In the genomic region with DNA sequence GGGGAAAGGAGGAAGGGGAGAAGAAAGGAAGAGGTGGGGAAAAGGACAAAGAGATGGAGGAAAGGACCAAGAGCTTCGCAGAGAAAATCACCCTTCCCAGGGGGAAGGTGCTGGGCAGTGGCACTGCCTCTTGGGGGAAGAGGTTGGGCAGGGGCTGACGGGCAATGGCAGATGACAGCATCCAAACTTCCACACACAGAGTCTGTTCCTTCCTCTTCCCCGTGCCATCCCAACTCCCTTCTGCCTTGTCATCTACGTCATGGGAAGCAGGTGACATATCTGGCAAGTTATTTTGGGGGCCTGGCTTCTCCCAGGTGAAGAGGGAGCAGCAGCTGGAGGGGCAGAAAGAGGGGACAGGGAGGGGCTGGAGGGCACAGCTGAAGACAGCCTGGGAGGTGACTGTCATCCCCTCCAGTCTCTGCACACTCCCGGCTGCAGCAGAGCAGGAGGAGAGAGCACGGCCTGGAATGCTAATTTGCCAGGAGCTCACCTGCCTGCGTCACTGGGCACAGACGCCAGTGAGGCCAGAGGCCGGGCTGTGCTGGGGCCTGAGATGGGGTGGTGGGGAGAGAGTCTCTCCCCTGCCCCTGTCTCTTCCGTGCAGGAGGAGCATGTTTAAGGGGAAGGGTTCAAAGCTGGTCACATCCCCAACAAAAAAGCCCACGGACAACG, we compare ENCODE assay signal across 16 cellular contexts. TPM values are rescaled to one million over a fixed set of nuclear protein-coding genes. Genes with fewer than 3 reads are reported as not detected.
DNase-seq lines count a peak whose midpoint lies in the region; ATAC-seq and TF ChIP-seq lines count a peak whose summit lies in the region.
"Had no signal": no experiment of that assay in that cellular context is flagged by ENCODE, and none has a peak within 500 bp of the region (broad histone marks: within the 10 kb centered on the region; RNA-seq: fewer than 3 reads in every experiment).

No MANE protein-coding gene starts in this region.

- H3K27ac ChIP-seq in heart right ventricle (no peak overlapping the region), suprapubic skin (no peak overlapping the region)
- H3K27ac ChIP-seq: epithelial cell of prostate had no signal

- peaks cover 0 to 21% (median 0%) of the 10 kb centered on the region in 9 donors for H3K4me1 ChIP-seq in heart right ventricle
- H3K4me1 ChIP-seq in suprapubic skin, result no peaks in the 10 kb centered on the region

- 78 to 81% methylated on average over 12 of the region's 12 CpGs for WGBS in heart right ventricle, 2 donors
- WGBS in suprapubic skin, result 77% methylated on average over 12 of the region's 12 CpGs

- H3K36me3 ChIP-seq in heart right ventricle, result peaks cover 0 to 26% (median 9%) of the 10 kb centered on the region in 9 donors
- H3K36me3 ChIP-seq in suprapubic skin, result peaks cover 19% of the 10 kb centered on the region

- H3K9me3 ChIP-seq in heart right ventricle (no peaks in the 10 kb centered on the region), suprapubic skin (no peaks in the 10 kb centered on the region)

- TF ChIP-seq CTCF in heart right ventricle (IDR thresholded peaks at IDR 0.05) (no peak), suprapubic skin (IDR thresholded peaks at IDR 0.05) (no peak)

- no peak for TF ChIP-seq POLR2A in suprapubic skin (IDR thresholded peaks at IDR 0.05)

- no peaks in the 10 kb centered on the region for H3K9me3 Mint-ChIP-seq in activated T-cell treated with anti-CD3 and anti-CD28 coated beads, Interleukin-2, amount 50 U/mL, for 24 hours

- peaks cover 21% of the 10 kb centered on the region for H3K4me1 Mint-ChIP-seq in activated T-cell treated with anti-CD3 and anti-CD28 coated beads, Interleukin-2, amount 50 U/mL, for 24 hours (ENCODE audit: low read depth)

- H3K36me3 Mint-ChIP-seq in activated T-cell treated with anti-CD3 and anti-CD28 coated beads, Interleukin-2, amount 50 U/mL, for 24 hours (ENCODE audit: low read depth), result peaks cover 31% of the 10 kb centered on the region

- TF ChIP-seq EP300 in suprapubic skin (IDR thresholded peaks at IDR 0.05), result no peak

- H3K4me3 Mint-ChIP-seq in activated T-cell treated with anti-CD3 and anti-CD28 coated beads, Interleukin-2, amount 50 U/mL, for 24 hours, result no peak overlapping the region

- no peak for DNase-seq in activated T-cell treated with anti-CD3 and anti-CD28 coated beads, Interleukin-2, amount 50 U/mL, for 24 hours
- no peak for DNase-seq in activated T-cell treated with anti-CD3 and anti-CD28 coated beads, Interleukin-2, amount 50 U/mL, for 48 hours
- DNase-seq in heart right ventricle (no peak), suprapubic skin (ENCODE audit: low spot score in 2 of 2) (peak; percentile 27 to 62), iPS-NIHi7 (ENCODE audit: extremely low spot score) (no peak)
- DNase-seq: cerebellar nuclear complex, glutamatergic neuron, kidney, NCI-H146, NCI-H510A treated with DMSO at 0.1 percent for 48 hours, OCI-M1 had no signal

- ATAC-seq in HG02642 (IDR thresholded peaks at IDR 0.05; ENCODE audit: poor library complexity, unreplicated experiment), result peak; percentile 5
- peak in 5 of 8 donors; percentile 26 to 85 (median 49) for ATAC-seq in heart right ventricle
- no peak for ATAC-seq in HG03571 (IDR thresholded peaks at IDR 0.05; ENCODE audit: unreplicated experiment)
- ATAC-seq in HG03108 (IDR thresholded peaks at IDR 0.05; ENCODE audit: unreplicated experiment), result no peak

- no peak overlapping the region for H3K4me3 ChIP-seq in heart right ventricle
- H3K4me3 ChIP-seq in suprapubic skin, result no peak overlapping the region

- peak overlapping the region; percentile 62 for H3K27ac Mint-ChIP-seq in activated T-cell treated with anti-CD3 and anti-CD28 coated beads, Interleukin-2, amount 50 U/mL, for 24 hours

- intact Hi-C loops in heart right ventricle (cut with DNase I), result no loop called here

- no peaks in the 10 kb centered on the region for H3K27me3 ChIP-seq in heart right ventricle
- H3K27me3 ChIP-seq in suprapubic skin, result no peaks in the 10 kb centered on the region

- no peaks in the 10 kb centered on the region for H3K27me3 Mint-ChIP-seq in activated T-cell treated with anti-CD3 and anti-CD28 coated beads, Interleukin-2, amount 50 U/mL, for 24 hours

RNA-seq across cellular contexts. Expression of a gene that starts 43.9 kb away (rescaled TPM):
- total RNA-seq in heart right ventricle (1 to 10 TPM in 6 of 10 donors, under 1 TPM in 4; 0.32 to 2.1 (median 1.1) TPM), suprapubic skin (under 1 TPM in 2 of 4 donors, not detected in 2; 0.18 to 0.21 TPM)
- 1 to 10 TPM in 1 of 2 donors, under 1 TPM in 1; 0.30 to 2.7 TPM for polyA plus RNA-seq in heart right ventricle
- total RNA-seq: A673 had no signal

Comparison
In these comparisons a context has a peak if more than half of its experiments do, and no peak if none do; other contexts are left out.
1. DNase-seq: peak in suprapubic skin (2 of 2); none in activated T-cell treated with anti-CD3 and anti-CD28 coated beads, Interleukin-2, amount 50 U/mL, for 24 hours (single experiment), activated T-cell treated with anti-CD3 and anti-CD28 coated beads, Interleukin-2, amount 50 U/mL, for 48 hours (0 of 2), heart right ventricle (0 of 2) and iPS-NIHi7 (single experiment).
2. ATAC-seq: peak in HG02642 (single experiment) and heart right ventricle (5 of 8); none in HG03571 (single experiment) and HG03108 (single experiment).